In genomic region chr13:29562762-29563161, GRCh38 we compare ENCODE assay signal across 13 cellular contexts.
"Had no signal": no experiment of that assay in that cellular context is flagged by ENCODE, and none has a peak within 500 bp of the region (broad histone marks: within the 10 kb centered on the region; RNA-seq: fewer than 3 reads in every experiment).

No MANE protein-coding gene starts in this region.

- H3K4me3 ChIP-seq: gastrocnemius medialis, heart right ventricle, left ventricle myocardium inferior, upper lobe of right lung had no signal

- ATAC-seq: activated naive CD4-positive, alpha-beta T cell treated with anti-CD3 and anti-CD28 coated beads, Interleukin-2, amount 50 U/mL, for 72 hours; gastrocnemius medialis; heart right ventricle; stimulated activated naive CD8-positive, alpha-beta T cell treated with anti-CD3 and anti-CD28 coated beads, Interleukin-15, Interleukin-2, amounts not matched to agents 100 U/mL and 50 U/mL, for 24 hours; upper lobe of right lung had no signal

- H3K9me3 ChIP-seq: gastrocnemius medialis, heart right ventricle, left ventricle myocardium inferior, upper lobe of right lung had no signal

- H3K27me3 ChIP-seq: gastrocnemius medialis, heart right ventricle, upper lobe of right lung had no signal

- H3K4me3 Mint-ChIP-seq: nephron; T-helper 1 cell treated with Interleukin-12 subunit alpha and Interleukin-12 subunit beta and Interleukin-4 antibody, amounts not matched to agents 30 μg/mL and 1 μg/mL, for 36 hours had no signal

- H3K27ac Mint-ChIP-seq: nephron; T-helper 1 cell treated with Interleukin-12 subunit alpha and Interleukin-12 subunit beta and Interleukin-4 antibody, amounts not matched to agents 30 μg/mL and 1 μg/mL, for 36 hours had no signal

- H3K36me3 Mint-ChIP-seq: activated naive CD4-positive, alpha-beta T cell treated with anti-CD3 and anti-CD28 coated beads, Interleukin-2, amount 50 U/mL, for 72 hours had no signal

- H3K36me3 ChIP-seq: gastrocnemius medialis, heart right ventricle, left ventricle myocardium inferior, upper lobe of right lung had no signal

- H3K9me3 Mint-ChIP-seq: activated naive CD4-positive, alpha-beta T cell treated with anti-CD3 and anti-CD28 coated beads, Interleukin-2, amount 50 U/mL, for 72 hours; nephron; T-helper 1 cell treated with Interleukin-12 subunit alpha and Interleukin-12 subunit beta and Interleukin-4 antibody, amounts not matched to agents 30 μg/mL and 1 μg/mL, for 36 hours had no signal

- H3K4me1 ChIP-seq: gastrocnemius medialis, left ventricle myocardium inferior, upper lobe of right lung had no signal

- DNase-seq: activated CD4-positive, alpha-beta T cell treated with anti-CD3 and anti-CD28 coated beads for 48 hours; activated T-cell treated with anti-CD3 and anti-CD28 coated beads for 4 hours; gastrocnemius medialis; heart right ventricle; kidney; left ventricle myocardium inferior; mesenchymal stem cell; stimulated activated CD4-positive, alpha-beta T cell treated with anti-CD3 and anti-CD28 coated beads, Interleukin-2, amount 100 ng/mL, for 48 hours; stimulated activated naive CD8-positive, alpha-beta T cell treated with anti-CD3 and anti-CD28 coated beads, Interleukin-15, Interleukin-2, amounts not matched to agents 100 U/mL and 50 U/mL, for 24 hours; upper lobe of right lung had no signal
